In genomic region chr15:70783041-70783440, GRCh38 we compare ENCODE assay signal across 28 cellular contexts.
"Had no signal": no experiment of that assay in that cellular context is flagged by ENCODE, and none has a peak within 500 bp of the region (broad histone marks: within the 10 kb centered on the region; RNA-seq: fewer than 3 reads in every experiment).

No MANE protein-coding gene starts in this region.

- DNase-seq: activated B cell treated with CpG ODN at 0.5 μM for 24 hours; activated CD4-positive, alpha-beta T cell treated with anti-CD3 and anti-CD28 coated beads for 36 hours; activated CD4-positive, alpha-beta T cell treated with anti-CD3 and anti-CD28 coated beads, Interleukin-2, amount 50 U/mL, for 4 hours; activated CD8-positive, alpha-beta memory T cell treated with anti-CD3 and anti-CD28 coated beads for 24 hours; activated CD8-positive, alpha-beta memory T cell treated with anti-CD3 and anti-CD28 coated beads, Interleukin-2, amount 50 U/mL, for 4 hours; activated naive CD4-positive, alpha-beta T cell; activated T-cell treated with anti-CD3 and anti-CD28 coated beads, Interleukin-2, amount 50 U/mL, for 24 hours; brain microvascular endothelial cell; caudate nucleus; effector CD8-positive, alpha-beta T cell; glutamatergic neuron; hippocampal formation; left ventricle myocardium superior; ovary; psoas muscle; right cardiac atrium; stimulated activated CD4-positive, alpha-beta T cell treated with anti-CD3 and anti-CD28 coated beads, Interleukin-15, amount 100 ng/mL, for 24 hours; stimulated activated naive CD4-positive, alpha-beta T cell; testis had no signal

- H3K4me1 ChIP-seq: adrenal gland, ascending aorta, esophagus muscularis mucosa, psoas muscle, testis, vagina had no signal

- H3K4me1 Mint-ChIP-seq: activated B cell treated with CpG ODN at 0.5 μM for 24 hours; activated CD4-positive, alpha-beta T cell treated with anti-CD3 and anti-CD28 coated beads for 36 hours had no signal

- H3K4me3 Mint-ChIP-seq: activated B cell treated with CpG ODN at 0.5 μM for 24 hours; activated CD4-positive, alpha-beta T cell treated with anti-CD3 and anti-CD28 coated beads for 36 hours; activated naive CD8-positive, alpha-beta T cell; activated T-cell treated with anti-CD3 and anti-CD28 coated beads, Interleukin-2, amount 50 U/mL, for 24 hours; mesothelial cell of epicardium; natural killer cell treated with Interleukin-12 subunit alpha and Interleukin-12 subunit beta and Interleukin-15 and Interleukin-18, amount 100 ng/mL, for 72 hours had no signal

- H3K9me3 Mint-ChIP-seq: activated B cell treated with CpG ODN at 0.5 μM for 24 hours; activated T-cell treated with anti-CD3 and anti-CD28 coated beads, Interleukin-2, amount 50 U/mL, for 24 hours; activated T-helper 2 cell treated with anti-CD3 and anti-CD28 coated beads, Interferon-gamma antibody, Interleukin-2, Interleukin-4, amounts not matched to agents 10 μg/mL and 5 μg/mL and 100 μg/mL, durations not matched to agents 14 hours and 24 hours and 36 hours; mesothelial cell of epicardium; natural killer cell treated with Interleukin-12 subunit alpha and Interleukin-12 subunit beta and Interleukin-15 and Interleukin-18, amount 100 ng/mL, for 72 hours had no signal

- H3K27me3 ChIP-seq: adrenal gland, ascending aorta, brain microvascular endothelial cell, esophagus muscularis mucosa, ovary, testis, vagina had no signal

- H3K27ac ChIP-seq: adrenal gland, ascending aorta, brain microvascular endothelial cell, esophagus muscularis mucosa, ovary, psoas muscle, skin epidermis, testis, vagina had no signal

- H3K36me3 Mint-ChIP-seq: activated naive CD8-positive, alpha-beta T cell; mesothelial cell of epicardium; natural killer cell treated with Interleukin-12 subunit alpha and Interleukin-12 subunit beta and Interleukin-15 and Interleukin-18, amount 100 ng/mL, for 72 hours had no signal

- H3K4me3 ChIP-seq: adrenal gland, ascending aorta, esophagus muscularis mucosa, ovary, psoas muscle, skin epidermis, testis, vagina had no signal

- H3K27ac Mint-ChIP-seq: activated B cell treated with CpG ODN at 0.5 μM for 24 hours; activated CD4-positive, alpha-beta T cell treated with anti-CD3 and anti-CD28 coated beads for 36 hours; activated naive CD8-positive, alpha-beta T cell; activated T-cell treated with anti-CD3 and anti-CD28 coated beads, Interleukin-2, amount 50 U/mL, for 24 hours; activated T-helper 2 cell treated with anti-CD3 and anti-CD28 coated beads, Interferon-gamma antibody, Interleukin-2, Interleukin-4, amounts not matched to agents 10 μg/mL and 5 μg/mL and 100 μg/mL, durations not matched to agents 14 hours and 24 hours and 36 hours; mesothelial cell of epicardium; natural killer cell treated with Interleukin-12 subunit alpha and Interleukin-12 subunit beta and Interleukin-15 and Interleukin-18, amount 100 ng/mL, for 72 hours had no signal

- H3K9me3 ChIP-seq: adrenal gland, ascending aorta, esophagus muscularis mucosa, ovary, psoas muscle, testis, vagina had no signal

- ATAC-seq: activated CD4-positive, alpha-beta T cell treated with anti-CD3 and anti-CD28 coated beads for 36 hours; left ventricle myocardium superior; natural killer cell treated with Interleukin-12 subunit alpha and Interleukin-12 subunit beta and Interleukin-15 and Interleukin-18, amount 100 ng/mL, for 72 hours; psoas muscle; right cardiac atrium had no signal

- H3K36me3 ChIP-seq: adrenal gland, ascending aorta, brain microvascular endothelial cell, esophagus muscularis mucosa, ovary, vagina had no signal
